Comparison of ENCODE assay signal across 16 cellular contexts in the genomic region with DNA sequence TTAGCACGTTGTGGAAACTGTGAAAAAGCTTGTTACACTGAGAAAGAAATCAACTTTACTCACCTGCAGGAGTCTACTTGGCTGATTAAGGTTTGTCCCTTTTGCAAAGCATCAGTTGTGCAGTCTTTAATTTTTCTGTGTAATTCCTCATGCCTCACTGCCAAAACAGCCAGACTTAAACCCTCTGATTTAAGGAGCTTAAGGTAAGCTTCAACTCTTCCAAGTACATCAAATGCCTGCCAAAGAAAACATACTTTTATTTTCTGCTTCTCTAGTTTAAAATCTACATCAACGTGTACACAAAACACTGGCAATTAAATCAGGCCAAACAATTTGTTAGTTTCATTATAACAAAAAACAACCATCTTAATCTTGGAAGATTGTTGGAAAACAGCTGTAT.
DNase-seq lines count a peak whose midpoint lies in the region; ATAC-seq, FAIRE-seq and TF ChIP-seq lines count a peak whose summit lies in the region.
"Had no signal": no experiment of that assay in that cellular context is flagged by ENCODE, and none has a peak within 500 bp of the region (broad histone marks: within the 10 kb centered on the region; RNA-seq: fewer than 3 reads in every experiment).

No MANE protein-coding gene starts in this region.

- H3K9me3 Mint-ChIP-seq in Caco-2 (ENCODE audit: unreplicated experiment), result no peaks in the 10 kb centered on the region

- H3K4me3 ChIP-seq in Caco-2 (ENCODE audit: low read depth, low read length), result no peak overlapping the region
- H3K4me3 ChIP-seq in HAP-1, result no peak overlapping the region
- H3K4me3 ChIP-seq: BLaER1 treated with 17β-estradiol and CSF1 and Interleukin-3, amounts not matched to agents 10 nM and 100 nM; GM12878 had no signal

- no peak overlapping the region for H3K4me3 Mint-ChIP-seq in Caco-2 (ENCODE audit: unreplicated experiment)
- H3K4me3 Mint-ChIP-seq: B cell; CD8-positive, alpha-beta memory T cell; H9 had no signal

- no peak for DNase-seq in D721Med (ENCODE audit: insufficient read length, low spot score)
- DNase-seq in NCI-H82 treated with DMSO at 0.1 percent for 48 hours (lab: John Stamatoyannopoulos, UW; ENCODE audit: unreplicated experiment), result peak; percentile 81
- DNase-seq in astrocyte of the hippocampus (ENCODE audit: low read depth, low spot score), result peak; percentile 21
- DNase-seq in HPDE6-E6E7 (ENCODE audit: extremely low spot score), result no peak
- no peak for DNase-seq in Caco-2
- DNase-seq in HAP-1 (ENCODE audit: low spot score in 2 of 2), result no peak
- DNase-seq: CD8-positive, alpha-beta memory T cell; COR-L47; DMS79 treated with DMSO at 0.1 percent for 48 hours; GF-D8; H9 had no signal

- no peaks in the 10 kb centered on the region for H3K4me1 ChIP-seq in Caco-2
- peaks cover 31% of the 10 kb centered on the region for H3K4me1 ChIP-seq in HAP-1
- H3K4me1 ChIP-seq: BLaER1 treated with 17β-estradiol and CSF1 and Interleukin-3, amounts not matched to agents 10 nM and 100 nM had no signal

- peak; percentile 98 for FAIRE-seq in D721Med (lab: Jason Lieb, UNC)
- FAIRE-seq: GM12878, H1 had no signal

- intact Hi-C loops in Caco-2 (cut with micrococcal nuclease; ENCODE audit: unreplicated experiment), result no loop called here

- no peak for ATAC-seq in HG02642 (IDR thresholded peaks at IDR 0.05; ENCODE audit: poor library complexity, unreplicated experiment)
- ATAC-seq: GM12878 had no signal

- no TSS peak for BruUV-seq in Caco-2 (replicated peaks; lab: Mats Ljungman, UMichigan)

- no peak overlapping the region for H3K27ac Mint-ChIP-seq in Caco-2 (ENCODE audit: unreplicated experiment)
- H3K27ac Mint-ChIP-seq: B cell; CD8-positive, alpha-beta memory T cell had no signal

- POLR2A ChIA-PET in Caco-2 (lab: Charles Lee), result no interaction called here

- H3K9me3 ChIP-seq in Caco-2, result no peaks in the 10 kb centered on the region
- H3K9me3 ChIP-seq in HAP-1, result no peaks in the 10 kb centered on the region
- H3K9me3 ChIP-seq: BLaER1 treated with 17β-estradiol and CSF1 and Interleukin-3, amounts not matched to agents 10 nM and 100 nM had no signal

- no peaks in the 10 kb centered on the region for H3K4me1 Mint-ChIP-seq in Caco-2 (ENCODE audit: low read depth, unreplicated experiment)
- H3K4me1 Mint-ChIP-seq: B cell; CD8-positive, alpha-beta memory T cell had no signal

- CTCF ChIA-PET in Caco-2 (lab: Charles Lee), result no interaction called here

- in situ Hi-C loops in HAP-1 (cut with MboI; ENCODE audit: low sequenced_read_pairs), result no loop called here

- peaks cover 5% of the 10 kb centered on the region for H3K36me3 Mint-ChIP-seq in Caco-2 (ENCODE audit: insufficient read depth, unreplicated experiment)

- H3K36me3 ChIP-seq in Caco-2 (ENCODE audit: control insufficient read depth, insufficient read depth, low read length) (no peaks in the 10 kb centered on the region; the same call in 1 of the 2 replicates), HAP-1 (replicated peaks) (no peaks in the 10 kb centered on the region)
- H3K36me3 ChIP-seq: BLaER1 treated with 17β-estradiol and CSF1 and Interleukin-3, amounts not matched to agents 10 nM and 100 nM had no signal

- H3K27me3 Mint-ChIP-seq in Caco-2 (ENCODE audit: insufficient read depth, unreplicated experiment), result no peaks in the 10 kb centered on the region
- H3K27me3 Mint-ChIP-seq: B cell; CD8-positive, alpha-beta memory T cell had no signal

- H3K27me3 ChIP-seq in Caco-2 (replicated peaks; ENCODE audit: control insufficient read depth, insufficient read depth, low read length) (no peaks in the 10 kb centered on the region), HAP-1 (ENCODE audit: low read depth) (no peaks in the 10 kb centered on the region)
- H3K27me3 ChIP-seq: BLaER1 treated with 17β-estradiol and CSF1 and Interleukin-3, amounts not matched to agents 10 nM and 100 nM had no signal

- no peak for TF ChIP-seq CTCF in D721Med (IDR thresholded peaks at IDR 0.05; ENCODE audit: insufficient read depth, missing control alignments)
- TF ChIP-seq CTCF in Caco-2 (IDR thresholded peaks at IDR 0.05; ENCODE audit: insufficient read depth in 1 of 2, low read depth in 1 of 2, low read length in 1 of 2, severe bottlenecking in 1 of 2, unreplicated experiment in 1 of 2), result no peak

Comparison
In these comparisons a context has a peak if more than half of its experiments do, and no peak if none do; other contexts are left out.
1. DNase-seq: peak in NCI-H82 treated with DMSO at 0.1 percent for 48 hours (single experiment) and astrocyte of the hippocampus (single experiment); none in D721Med (single experiment), HPDE6-E6E7 (single experiment), Caco-2 (0 of 2) and HAP-1 (0 of 2).